Comparison of ENCODE assay signal across 8 cellular contexts in genomic region chr5:891117-891836, GRCh38. TPM values are rescaled to one million over a fixed set of nuclear protein-coding genes. Genes with fewer than 3 reads are reported as not detected.
DNase-seq lines count a peak whose midpoint lies in the region; ATAC-seq and TF ChIP-seq lines count a peak whose summit lies in the region.

No MANE protein-coding gene starts in this region.

- H3K4me3 ChIP-seq in HCT116 (replicated peaks in 1 of 2; ENCODE audit: low read depth in 1 of 2, low read length in 2 of 2) (peak overlapping the region; percentile 75 to 99), epithelial cell of proximal tubule (ENCODE audit: low read depth, low read length) (peak overlapping the region; percentile 99)

- no peaks in the 10 kb centered on the region for H3K27me3 Mint-ChIP-seq in progenitor cell of endocrine pancreas

- H3K79me2 ChIP-seq in HCT116 (ENCODE audit: insufficient read depth, low read length), result peaks cover 95% of the 10 kb centered on the region

- H3K36me3 ChIP-seq in HCT116 (ENCODE audit: control insufficient read depth in 1 of 2, insufficient read depth in 2 of 2, low read length in 2 of 2), result peaks cover 37 to 72% of the 10 kb centered on the region in 2 experiments

- H3K27ac ChIP-seq in HCT116 (ENCODE audit: low read depth, low read length), result peak overlapping the region; percentile 94

- peaks cover 14% of the 10 kb centered on the region for H3K4me1 Mint-ChIP-seq in progenitor cell of endocrine pancreas (ENCODE audit: low read depth)

- RAD21 ChIA-PET in HCT116 (lab: Charles Lee; ENCODE audit: low non-redundant PET in 1 of 2, low total read pairs in 2 of 2, uncharacterized antibody in 2 of 2, unreplicated experiment in 2 of 2), result no interaction called here

- ATAC-seq in HCT116, result peak; percentile 86
- ATAC-seq in GM21360 (IDR thresholded peaks at IDR 0.05; ENCODE audit: unreplicated experiment), result no peak
- no peak for ATAC-seq in esophagus mucosa

- intact Hi-C loops in HCT116 (cut with micrococcal nuclease), result no loop called here

- peaks cover 16 to 18% of the 10 kb centered on the region in 2 experiments; a peak in 3 of 4 replicates for H3K4me1 ChIP-seq in HCT116 (ENCODE audit: control insufficient read depth in 1 of 2, insufficient read depth in 2 of 2, low read length in 2 of 2)

- peak overlapping the region; percentile 95 for H3K4me2 ChIP-seq in HCT116 (ENCODE audit: low read length)

- H3K36me3 Mint-ChIP-seq in progenitor cell of endocrine pancreas (ENCODE audit: insufficient read depth), result peaks cover 14% of the 10 kb centered on the region

- POLR2A ChIA-PET in HCT116 (lab: Charles Lee), result no interaction called here

- H3K27ac Mint-ChIP-seq in progenitor cell of endocrine pancreas, result peak overlapping the region; percentile 95

- CTCF ChIA-PET in HCT116 (lab: Charles Lee), result interaction anchor here (1.2 to 1.5 kb wide), 2 partner anchors 12 to 32 kb away, joined by 3 read pairs; no protein-coding TSS in a partner anchor

- peak overlapping the region; percentile 85 for H3K4me3 Mint-ChIP-seq in progenitor cell of endocrine pancreas (ENCODE audit: low read depth)

- no peak for TF ChIP-seq CTCF in HCT116 (IDR thresholded peaks at IDR 0.05 in 2 of 3, conservative IDR thresholded peaks at IDR 0.05 in 1 of 3; ENCODE audit: borderline replicate concordance in 1 of 3, insufficient read depth in 1 of 3, low read depth in 2 of 3, low read length in 2 of 3)
- no peak for TF ChIP-seq CTCF in epithelial cell of proximal tubule (conservative IDR thresholded peaks at IDR 0.05; ENCODE audit: low read depth, low read length)
- TF ChIP-seq CTCF in progenitor cell of endocrine pancreas (IDR thresholded peaks at IDR 0.05; ENCODE audit: unreplicated experiment), result no peak

- H3K27me3 ChIP-seq in HCT116 (ENCODE audit: insufficient read depth, low read length), result no peaks in the 10 kb centered on the region

- DNase-seq in HCT116 (ENCODE audit: low read depth, low spot score) (peak; percentile 79), RPMI7951 (ENCODE audit: low read depth) (peak; percentile 42), epithelial cell of proximal tubule (ENCODE audit: low read depth) (peak; percentile 19), progenitor cell of endocrine pancreas (ENCODE audit: low spot score, unreplicated experiment) (no peak), AG08396 (ENCODE audit: low spot score) (no peak), NCI-H146 treated with DMSO at 0.1 percent for 48 hours (lab: John Stamatoyannopoulos, UW; ENCODE audit: unreplicated experiment) (no peak)

- H3K9me3 Mint-ChIP-seq in progenitor cell of endocrine pancreas (ENCODE audit: low read depth), result no peaks in the 10 kb centered on the region

- TF ChIP-seq POLR2A in HCT116 (IDR thresholded peaks at IDR 0.05; ENCODE audit: borderline replicate concordance, extremely low read depth, insufficient read depth, insufficient read length), result peak; percentile 27

- no peaks in the 10 kb centered on the region for H3K9me3 ChIP-seq in HCT116 (ENCODE audit: control insufficient read depth in 1 of 2, insufficient read depth in 1 of 2, low read depth in 1 of 2, low read length in 2 of 2)

- peak overlapping the region; percentile 97 for H3K9ac ChIP-seq in HCT116 (ENCODE audit: low read length)

- H2AFZ ChIP-seq in HCT116 (ENCODE audit: low read depth, low read length, poor library complexity, severe bottlenecking), result no peak overlapping the region

- H3K9me2 ChIP-seq in HCT116 (ENCODE audit: insufficient read depth), result no peaks in the 10 kb centered on the region

- H4K20me1 ChIP-seq in HCT116 (ENCODE audit: insufficient read depth), result no peaks in the 10 kb centered on the region

- TF ChIP-seq RAD21 in HCT116 (IDR thresholded peaks at IDR 0.05; ENCODE audit: low read depth), result no peak

- TSS peak; percentile 28 for BruUV-seq in HCT116 (replicated peaks; lab: Mats Ljungman, UMichigan)

TF ChIP-seq in HCT116, 20 proteins besides CTCF, POLR2A, EP300 and RAD21:
- TF ChIP-seq ATF3 (IDR thresholded peaks at IDR 0.05) (no peak), SIN3A (IDR thresholded peaks at IDR 0.05; ENCODE audit: low read depth) (peak; percentile 66; the same call in 1 of the 2 replicates), CBX3 (IDR thresholded peaks at IDR 0.05; ENCODE audit: low read depth) (no peak), POLR2AphosphoS5 (IDR thresholded peaks at IDR 0.05; ENCODE audit: low read depth, low read length) (peak; percentile 68), SP1 (IDR thresholded peaks at IDR 0.05; ENCODE audit: low read depth) (peak; percentile 19), MAX (IDR thresholded peaks at IDR 0.05) (peak; percentile 60; the same call in 1 of the 2 replicates), ZBTB33 (IDR thresholded peaks at IDR 0.05; ENCODE audit: extremely low read depth, insufficient replicate concordance, low read length) (no peak), SRF (IDR thresholded peaks at IDR 0.05; ENCODE audit: low read depth) (no peak), TCF7L2 (IDR thresholded peaks at IDR 0.05; ENCODE audit: borderline replicate concordance, extremely low read depth, insufficient read depth, insufficient read length) (peak; percentile 82)

RNA-seq across cellular contexts. Expression of gene BRD9, which starts 1.3 kb away (rescaled TPM):
- 54.6 TPM for total RNA-seq in HCT116 (2021; ENCODE audit: unreplicated experiment)
- polyA plus RNA-seq in HCT116 (2012), result 33.0 and 35.4 TPM in 2 replicates
- 24.0 and 27.9 TPM in 2 replicates for total RNA-seq in RPMI7951 (2014; rRNA removed; shearing (Covaris generic))
- 41.1 and 42.4 TPM in 2 replicates for total RNA-seq in epithelial cell of proximal tubule
- total RNA-seq in progenitor cell of endocrine pancreas, result 69.0 and 69.2 TPM in 2 replicates
- 21.2 TPM for total RNA-seq in esophagus mucosa

RNA-seq across cellular contexts. Expression of gene TRIP13, which starts 1.4 kb away (rescaled TPM):
- total RNA-seq in HCT116 (2021; ENCODE audit: unreplicated experiment) (45.0 TPM), epithelial cell of proximal tubule (66.7 and 99.9 TPM in 2 replicates), progenitor cell of endocrine pancreas (11.9 and 13.5 TPM in 2 replicates), esophagus mucosa (12.5 TPM)
- 18.0 and 29.3 TPM in 2 replicates for polyA plus RNA-seq in HCT116 (2012)
- 65.0 and 80.4 TPM in 2 replicates for total RNA-seq in RPMI7951 (2014; rRNA removed; shearing (Covaris generic))

RNA-seq across cellular contexts. Expression of gene ZDHHC11, which starts 40.5 kb away (rescaled TPM):
- total RNA-seq in HCT116 (2021; ENCODE audit: unreplicated experiment) (17.0 TPM), epithelial cell of proximal tubule (1.5 and 3.3 TPM in 2 replicates), progenitor cell of endocrine pancreas (44.3 and 47.6 TPM in 2 replicates), esophagus mucosa (11.2 TPM)
- 7.7 and 8.7 TPM in 2 replicates for polyA plus RNA-seq in HCT116 (2012)
- total RNA-seq in RPMI7951 (2014; rRNA removed; shearing (Covaris generic)), result 0.12 and 0.29 TPM in 2 replicates

Comparison
In these comparisons a context has a peak if more than half of its experiments do, and no peak if none do; other contexts are left out.
1. DNase-seq: peak in HCT116 (single experiment), RPMI7951 (single experiment) and epithelial cell of proximal tubule (single experiment); none in progenitor cell of endocrine pancreas (single experiment), AG08396 (single experiment) and NCI-H146 treated with DMSO at 0.1 percent for 48 hours (single experiment).